Comparison of ENCODE assay signal across 9 cellular contexts in genomic region chr15:101156509-101157159, GRCh38.
DNase-seq lines count a peak whose midpoint lies in the region; ATAC-seq, FAIRE-seq and TF ChIP-seq lines count a peak whose summit lies in the region.
"Had no signal": no experiment of that assay in that cellular context is flagged by ENCODE, and none has a peak within 500 bp of the region (broad histone marks: within the 10 kb centered on the region; RNA-seq: fewer than 3 reads in every experiment).

No MANE protein-coding gene starts in this region.

- H3K9ac ChIP-seq in keratinocyte (ENCODE audit: control insufficient read depth, extremely low read depth, insufficient read depth, low read length), result no peak overlapping the region
- H3K9ac ChIP-seq in mammary epithelial cell (ENCODE audit: insufficient read depth, low read length), result no peak overlapping the region

- H3K36me3 ChIP-seq in keratinocyte (ENCODE audit: control insufficient read depth in 2 of 2, extremely low read depth in 1 of 2, insufficient read depth in 2 of 2, low read length in 2 of 2), result no peaks in the 10 kb centered on the region
- no peaks in the 10 kb centered on the region for H3K36me3 ChIP-seq in mammary epithelial cell (ENCODE audit: insufficient read depth, low read length)

- H4K20me1 ChIP-seq in keratinocyte (ENCODE audit: control insufficient read depth, extremely low read depth, insufficient read depth, low read length) (no peaks in the 10 kb centered on the region), mammary epithelial cell (ENCODE audit: insufficient read depth, low read length) (no peaks in the 10 kb centered on the region)

- H3K79me2 ChIP-seq in keratinocyte (ENCODE audit: control insufficient read depth, insufficient read depth, low read length), result no peaks in the 10 kb centered on the region
- no peaks in the 10 kb centered on the region for H3K79me2 ChIP-seq in mammary epithelial cell (ENCODE audit: insufficient read depth, low read length)

- BruUV-seq in mammary epithelial cell (replicated peaks; lab: Mats Ljungman, UMichigan), result no TSS peak

- CTCF ChIA-PET in mammary epithelial cell (lab: Charles Lee; ENCODE audit: low non-redundant PET), result no interaction called here

- WGBS in mammary epithelial cell (ENCODE audit: low coverage, missing lambda C conversion rate), result 94% methylated on average over 19 of the region's 21 CpGs

- ATAC-seq in GM18508 (IDR thresholded peaks at IDR 0.05; ENCODE audit: insufficient read depth, unreplicated experiment) (peak; percentile 78), GM21723 (IDR thresholded peaks at IDR 0.05; ENCODE audit: unreplicated experiment) (peak; percentile 92), HG03571 (IDR thresholded peaks at IDR 0.05; ENCODE audit: unreplicated experiment) (peak; percentile 91)

- in situ Hi-C loops in mammary epithelial cell (cut with MboI; ENCODE audit: low sequenced_read_pairs in 2 of 2), result no loop called here

- H3K27me3 ChIP-seq in keratinocyte (ENCODE audit: control insufficient read depth, extremely low read depth, insufficient read depth, low read length) (no peaks in the 10 kb centered on the region), mammary epithelial cell (ENCODE audit: insufficient read depth, low read length) (no peaks in the 10 kb centered on the region)

- no peak overlapping the region for H3K4me3 ChIP-seq in keratinocyte (ENCODE audit: control insufficient read depth in 2 of 3, extremely low read depth in 1 of 3, insufficient read depth in 2 of 3, low read depth in 1 of 3, low read length in 3 of 3)
- no peak overlapping the region for H3K4me3 ChIP-seq in mammary epithelial cell (replicated peaks in 1 of 3; ENCODE audit: insufficient read depth in 1 of 3, low read depth in 2 of 3, low read length in 3 of 3)

- TF ChIP-seq CTCF in keratinocyte (optimal IDR thresholded peaks at IDR 0.05 in 1 of 3, IDR thresholded peaks at IDR 0.05 in 1 of 3, conservative IDR thresholded peaks at IDR 0.05 in 1 of 3; ENCODE audit: extremely low read depth in 1 of 3, insufficient read depth in 2 of 3, low read length in 3 of 3) (no peak), mammary epithelial cell (conservative IDR thresholded peaks at IDR 0.05 in 1 of 2, IDR thresholded peaks at IDR 0.05 in 1 of 2; ENCODE audit: extremely low read depth in 1 of 2, insufficient read depth in 1 of 2, low read depth in 1 of 2, low read length in 2 of 2) (no peak)

- intact Hi-C loops in mammary epithelial cell (cut with micrococcal nuclease), result no loop called here

- DNase-seq in keratinocyte (ENCODE audit: low read depth, low spot score) (no peak), NCI-H1048 (lab: John Stamatoyannopoulos, UW) (no peak), COLO829 (ENCODE audit: low spot score) (no peak), mammary epithelial cell (no peak), hypothalamus (lab: John Stamatoyannopoulos, UW) (no peak)
- DNase-seq: stimulated activated CD4-positive, alpha-beta T cell treated with anti-CD3 and anti-CD28 coated beads, Interleukin-4, amount 100 ng/mL, for 1 hour had no signal

- no peaks in the 10 kb centered on the region for H3K9me3 ChIP-seq in keratinocyte (ENCODE audit: control insufficient read depth, low read depth, low read length)
- no peaks in the 10 kb centered on the region for H3K9me3 ChIP-seq in mammary epithelial cell (replicated peaks; ENCODE audit: insufficient read depth, low read length)

- H3K4me2 ChIP-seq in keratinocyte (ENCODE audit: control insufficient read depth, extremely low read depth, insufficient read depth, low read depth, low read length), result peak overlapping the region; percentile 31
- H3K4me2 ChIP-seq in mammary epithelial cell (ENCODE audit: insufficient read depth, low read depth, low read length), result no peak overlapping the region

- H2AFZ ChIP-seq in keratinocyte (ENCODE audit: control insufficient read depth, low read length) (peak overlapping the region; percentile 62), mammary epithelial cell (ENCODE audit: low read depth, low read length) (no peak overlapping the region)

- no peak overlapping the region for H3K27ac ChIP-seq in keratinocyte (ENCODE audit: control insufficient read depth, insufficient read depth, low read length)
- no peak overlapping the region for H3K27ac ChIP-seq in mammary epithelial cell (ENCODE audit: insufficient read depth, low read depth, low read length)

- peak; percentile 79 for FAIRE-seq in keratinocyte (lab: Jason Lieb, UNC)

- dilution Hi-C loops in keratinocyte (cut with MboI; ENCODE audit: extremely low pct_ligation_motif_present, low sequenced_read_pairs), result no loop called here
- dilution Hi-C loops in mammary epithelial cell (cut with HindIII; ENCODE audit: low sequenced_read_pairs), result loop anchor here (5.0 kb wide), 2 partner anchors 54 to 66 kb away; no protein-coding TSS in a partner anchor

- H3K9me1 ChIP-seq in keratinocyte (ENCODE audit: control insufficient read depth, extremely low read depth, insufficient read depth, low read length), result no peaks in the 10 kb centered on the region

- peaks cover 8% of the 10 kb centered on the region for H3K4me1 ChIP-seq in keratinocyte (ENCODE audit: control insufficient read depth, extremely low read depth, insufficient read depth, low read length)
- no peaks in the 10 kb centered on the region for H3K4me1 ChIP-seq in mammary epithelial cell (ENCODE audit: insufficient read depth, low read length)
